In genomic region chr21:29372063-29372802, GRCh38 we compare ENCODE assay signal across 8 cellular contexts.
DNase-seq lines count a peak whose midpoint lies in the region; ATAC-seq, FAIRE-seq and TF ChIP-seq lines count a peak whose summit lies in the region.

No MANE protein-coding gene starts in this region.

- H3K27ac ChIP-seq in GM23338 (ENCODE audit: low read depth) (no peak overlapping the region), KMS-11 (no peak overlapping the region), PC-3 (ENCODE audit: low read length) (no peak overlapping the region), pancreas (no peak overlapping the region)

- H3K9ac ChIP-seq in KMS-11 (no peak overlapping the region), PC-3 (ENCODE audit: low read length) (no peak overlapping the region)

- FAIRE-seq in frontal cortex (lab: Jason Lieb, UNC) = no peak
- peak; percentile 54 for FAIRE-seq in pancreas (lab: Jason Lieb, UNC)

- H4K20me1 ChIP-seq in GM23338 (replicated peaks; ENCODE audit: insufficient read depth) = no peaks in the 10 kb centered on the region
- no peaks in the 10 kb centered on the region for H4K20me1 ChIP-seq in KMS-11 (ENCODE audit: insufficient read depth)
- no peaks in the 10 kb centered on the region for H4K20me1 ChIP-seq in PC-3 (ENCODE audit: low read length)

- 36 to 43% methylated on average over 11 of the region's 11 CpGs for WGBS in pancreas, 2 donors

- POLR2A ChIA-PET in PC-3 (lab: Charles Lee; ENCODE audit: unreplicated experiment) = no interaction called here

- H3K9me2 ChIP-seq in GM23338 (ENCODE audit: insufficient read depth) (no peaks in the 10 kb centered on the region), PC-3 (replicated peaks; ENCODE audit: low read length) (no peaks in the 10 kb centered on the region)

- H3K79me2 ChIP-seq in GM23338 (replicated peaks; ENCODE audit: insufficient read depth) (no peaks in the 10 kb centered on the region), KMS-11 (ENCODE audit: insufficient read depth, low read depth) (no peaks in the 10 kb centered on the region), PC-3 (ENCODE audit: low read length) (no peaks in the 10 kb centered on the region)

- H3K36me3 ChIP-seq in GM06990 (ENCODE audit: control insufficient read depth, insufficient read depth, low read length) (0 out of 2 replicates have a peak, but pooled peaks cover 2% of the 10 kb centered on the region), GM23338 (ENCODE audit: insufficient read depth) (no peaks in the 10 kb centered on the region), KMS-11 (ENCODE audit: insufficient read depth) (no peaks in the 10 kb centered on the region), PC-3 (ENCODE audit: low read depth, low read length) (no peaks in the 10 kb centered on the region), pancreas (no peaks in the 10 kb centered on the region)

- no peaks in the 10 kb centered on the region for H3K9me3 Mint-ChIP-seq in GM23338
- H3K9me3 Mint-ChIP-seq in activated T-helper 1 cell treated with anti-CD3 and anti-CD28 coated beads, Interleukin-12 subunit alpha, Interleukin-12 subunit beta, Interleukin-2, Interleukin-4 antibody, amounts not matched to agents 30 ng/mL and 10 ng/mL and 1 ng/mL, durations not matched to agents 14 hours and 24 hours and 36 hours = no peaks in the 10 kb centered on the region

- H3K4me1 ChIP-seq in GM23338 (ENCODE audit: insufficient read depth) (no peaks in the 10 kb centered on the region), KMS-11 (ENCODE audit: low read depth, poor library complexity, severe bottlenecking) (peaks cover 3% of the 10 kb centered on the region), PC-3 (ENCODE audit: insufficient read depth, low read length) (no peaks in the 10 kb centered on the region), pancreas (no peaks in the 10 kb centered on the region)

- H3K36me3 Mint-ChIP-seq in GM23338 (ENCODE audit: low read depth) = no peaks in the 10 kb centered on the region; the same call in 2 of the 3 replicates
- peaks cover 3% of the 10 kb centered on the region for H3K36me3 Mint-ChIP-seq in activated T-helper 1 cell treated with anti-CD3 and anti-CD28 coated beads, Interleukin-12 subunit alpha, Interleukin-12 subunit beta, Interleukin-2, Interleukin-4 antibody, amounts not matched to agents 30 ng/mL and 10 ng/mL and 1 ng/mL, durations not matched to agents 14 hours and 24 hours and 36 hours (ENCODE audit: low read depth)

- H3K9me3 ChIP-seq in PC-3 (ENCODE audit: low read length) (no peaks in the 10 kb centered on the region), pancreas (no peaks in the 10 kb centered on the region)

- intact Hi-C loops in PC-3 (cut with micrococcal nuclease) (loop anchor here (1.0 kb wide), 2 partner anchors 208 to 282 kb away; no protein-coding TSS in a partner anchor), pancreas (cut with DNase I) (loop anchor here in 2 of 3 donors (10.0 kb wide), 2 partner anchors 207 to 277 kb away; no protein-coding TSS in a partner anchor)
- intact Hi-C loops in activated T-helper 1 cell treated with anti-CD3 and anti-CD28 coated beads, Interleukin-12 subunit alpha, Interleukin-12 subunit beta, Interleukin-2, Interleukin-4 antibody, amounts not matched to agents 30 ng/mL and 10 ng/mL and 1 ng/mL, durations not matched to agents 14 hours and 24 hours and 36 hours (cut with micrococcal nuclease) = loop anchor here (1.0 to 5.0 kb wide), 7 partner anchors 24 to 300 kb away; partner anchors contain the start of gene CCT8

- H3K4me1 Mint-ChIP-seq in GM23338 = peaks cover 6% of the 10 kb centered on the region
- H3K4me1 Mint-ChIP-seq in activated T-helper 1 cell treated with anti-CD3 and anti-CD28 coated beads, Interleukin-12 subunit alpha, Interleukin-12 subunit beta, Interleukin-2, Interleukin-4 antibody, amounts not matched to agents 30 ng/mL and 10 ng/mL and 1 ng/mL, durations not matched to agents 14 hours and 24 hours and 36 hours (ENCODE audit: low read depth) = peaks cover 30% of the 10 kb centered on the region

- DNase-seq in GM06990 (ENCODE audit: extremely low read depth, insufficient read length) (peak; percentile 44), GM23338 (ENCODE audit: low spot score) (peak; percentile 92), PC-3 (peak; percentile 87), frontal cortex (ENCODE audit: low spot score in 2 of 2) (peak; percentile 27 to 46), pancreas (peak in 3 of 6 donors; percentile 25 to 56 (median 44)), cortex of kidney (lab: John Stamatoyannopoulos, UW) (no peak)
- DNase-seq in activated T-helper 1 cell treated with anti-CD3 and anti-CD28 coated beads, Interleukin-12 subunit alpha, Interleukin-12 subunit beta, Interleukin-2, Interleukin-4 antibody, amounts not matched to agents 30 ng/mL and 10 ng/mL and 1 ng/mL, durations not matched to agents 14 hours and 24 hours and 36 hours (ENCODE audit: low spot score) = peak; percentile 39

- peak; percentile 63 for TF ChIP-seq CTCF in GM06990 (IDR thresholded peaks at IDR 0.05; ENCODE audit: insufficient read depth, low read length, poor library complexity, severe bottlenecking)
- TF ChIP-seq CTCF in GM23338 (conservative IDR thresholded peaks at IDR 0.05; ENCODE audit: low read depth in 2 of 2) = peak; percentile 78 to 82
- peak; percentile 95 for TF ChIP-seq CTCF in KMS-11 (conservative IDR thresholded peaks at IDR 0.05; ENCODE audit: low read depth, low read length)
- TF ChIP-seq CTCF in PC-3 (conservative IDR thresholded peaks at IDR 0.05; ENCODE audit: low read depth, low read length) = peak; percentile 85
- peak; percentile 47 to 76 (median 63) for TF ChIP-seq CTCF in pancreas (IDR thresholded peaks at IDR 0.05)

- H3K27me3 ChIP-seq in GM06990 (replicated peaks; ENCODE audit: control insufficient read depth, insufficient read depth, low read length) (no peaks in the 10 kb centered on the region), GM23338 (ENCODE audit: insufficient read depth) (no peaks in the 10 kb centered on the region), KMS-11 (ENCODE audit: insufficient read depth, low read depth) (no peaks in the 10 kb centered on the region), PC-3 (ENCODE audit: low read length) (no peaks in the 10 kb centered on the region), pancreas (no peaks in the 10 kb centered on the region)

- CTCF ChIA-PET in PC-3 (lab: Charles Lee) = interaction anchor here (0.6 kb wide), 1 partner anchor 74 kb away, joined by 5 read pairs; no protein-coding TSS in a partner anchor

- no peaks in the 10 kb centered on the region for H3K27me3 Mint-ChIP-seq in GM23338 (ENCODE audit: insufficient read depth, low read depth, poor library complexity)
- H3K27me3 Mint-ChIP-seq in activated T-helper 1 cell treated with anti-CD3 and anti-CD28 coated beads, Interleukin-12 subunit alpha, Interleukin-12 subunit beta, Interleukin-2, Interleukin-4 antibody, amounts not matched to agents 30 ng/mL and 10 ng/mL and 1 ng/mL, durations not matched to agents 14 hours and 24 hours and 36 hours (ENCODE audit: insufficient read depth) = no peaks in the 10 kb centered on the region

- H2AFZ ChIP-seq in GM23338 = no peak overlapping the region
- no peak overlapping the region for H2AFZ ChIP-seq in KMS-11 (ENCODE audit: low read depth)
- no peak overlapping the region for H2AFZ ChIP-seq in PC-3 (ENCODE audit: low read length)

- no peak overlapping the region for H3K27ac Mint-ChIP-seq in GM23338
- no peak overlapping the region for H3K27ac Mint-ChIP-seq in activated T-helper 1 cell treated with anti-CD3 and anti-CD28 coated beads, Interleukin-12 subunit alpha, Interleukin-12 subunit beta, Interleukin-2, Interleukin-4 antibody, amounts not matched to agents 30 ng/mL and 10 ng/mL and 1 ng/mL, durations not matched to agents 14 hours and 24 hours and 36 hours

- BruUV-seq in PC-3 (replicated peaks; lab: Mats Ljungman, UMichigan) = no TSS peak

- no peak overlapping the region for H3K4me2 ChIP-seq in GM23338
- no peak overlapping the region for H3K4me2 ChIP-seq in KMS-11
- no peak overlapping the region for H3K4me2 ChIP-seq in PC-3 (ENCODE audit: low read length)

- peak; percentile 94 for ATAC-seq in GM23338
- peak; percentile 99 for ATAC-seq in PC-3
- ATAC-seq in pancreas = peak; percentile 87 to 97 (median 93)

- no peaks in the 10 kb centered on the region for H3F3A ChIP-seq in GM23338 (replicated peaks; ENCODE audit: low read depth)
- H3F3A ChIP-seq in PC-3 (ENCODE audit: low read length, unreplicated experiment) = no peaks in the 10 kb centered on the region

- no peak overlapping the region for H3K4me3 ChIP-seq in GM06990 (replicated peaks; ENCODE audit: low read depth, low read length)
- no peak overlapping the region for H3K4me3 ChIP-seq in GM23338
- H3K4me3 ChIP-seq in KMS-11 (IDR thresholded peaks at IDR 0.05; ENCODE audit: insufficient read depth, low read depth, low read length) = no peak overlapping the region
- H3K4me3 ChIP-seq in PC-3 (ENCODE audit: low read length) = no peak overlapping the region
- H3K4me3 ChIP-seq in pancreas = no peak overlapping the region

- no peak overlapping the region for H3K4me3 Mint-ChIP-seq in GM23338
- H3K4me3 Mint-ChIP-seq in activated T-helper 1 cell treated with anti-CD3 and anti-CD28 coated beads, Interleukin-12 subunit alpha, Interleukin-12 subunit beta, Interleukin-2, Interleukin-4 antibody, amounts not matched to agents 30 ng/mL and 10 ng/mL and 1 ng/mL, durations not matched to agents 14 hours and 24 hours and 36 hours = no peak overlapping the region

TF ChIP-seq in GM23338, 12 proteins besides CTCF, POLR2A, EP300 and RAD21 (continues in another document):
- TF ChIP-seq EZH2phosphoT487 (IDR thresholded peaks at IDR 0.05; ENCODE audit: unreplicated experiment) (no peak), CREB1 (CRISPR knock-in tag; IDR thresholded peaks at IDR 0.05; ENCODE audit: low read depth) (no peak), JUNB (IDR thresholded peaks at IDR 0.05; ENCODE audit: unreplicated experiment) (no peak)
